Comparison of ENCODE assay signal across 8 cellular contexts in the genomic region with DNA sequence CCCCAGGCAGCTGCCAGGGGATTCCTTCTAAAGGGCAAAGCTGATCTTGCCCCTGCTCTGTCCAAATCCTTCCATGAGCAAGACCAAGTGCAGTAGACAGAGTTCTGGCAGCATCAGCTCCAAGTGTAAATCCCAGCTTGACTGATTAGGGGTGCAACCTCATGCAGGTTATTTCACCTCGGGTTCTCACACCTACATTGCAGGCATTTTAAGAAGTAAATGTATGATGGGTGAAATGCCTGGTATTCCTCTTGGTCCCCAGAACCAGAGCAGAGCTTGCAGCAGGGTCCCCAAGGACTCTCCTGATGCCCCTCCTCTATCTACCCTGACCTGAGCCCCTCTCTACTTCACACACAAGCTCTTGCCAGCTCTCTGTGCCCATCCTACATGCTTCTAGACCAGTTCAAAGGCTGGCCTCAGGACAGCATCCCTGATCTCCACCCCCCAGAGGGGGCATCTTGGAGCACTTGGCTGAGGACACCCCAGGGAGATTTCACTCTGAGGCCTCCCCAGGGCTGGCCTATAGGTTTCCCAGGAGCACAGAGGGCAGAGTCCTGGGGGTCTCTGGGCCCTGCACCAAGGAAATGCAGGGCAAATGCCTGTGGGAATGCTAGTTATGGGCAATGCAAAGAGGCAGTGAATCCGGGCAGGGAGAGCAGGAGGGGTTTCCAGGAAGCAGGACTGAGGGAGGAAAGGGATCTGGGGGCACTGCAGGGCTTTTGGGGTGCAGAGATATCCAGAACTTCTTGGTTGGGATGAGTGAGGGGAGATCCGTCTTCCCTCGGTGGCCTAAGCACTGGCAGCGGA. TPM values are rescaled to one million over a fixed set of nuclear protein-coding genes. Genes with fewer than 3 reads are reported as not detected.
DNase-seq lines count a peak whose midpoint lies in the region; ATAC-seq and TF ChIP-seq lines count a peak whose summit lies in the region.

No MANE protein-coding gene starts in this region.

- DNase-seq in CD14-positive monocyte (ENCODE audit: low spot score) (no peak), NT2/D1 (ENCODE audit: low read depth, low spot score) (no peak), osteoblast (ENCODE audit: insufficient read length, low spot score, missing footprints) (peak; percentile 84), HT-29 (ENCODE audit: low spot score) (no peak), NCI-H128 (lab: John Stamatoyannopoulos, UW; ENCODE audit: unreplicated experiment) (no peak), NCI-H1092 (lab: John Stamatoyannopoulos, UW) (no peak)
- no peak for DNase-seq in effector memory CD8-positive, alpha-beta T cell

- H3K27ac ChIP-seq in osteoblast (ENCODE audit: low read depth, low read length), result no peak overlapping the region

- peak overlapping the region; percentile 73 to 84 for H3K4me3 Mint-ChIP-seq in CD14-positive monocyte
- H3K4me3 Mint-ChIP-seq in effector memory CD8-positive, alpha-beta T cell, result peak overlapping the region; percentile 86

- no peak for ATAC-seq in effector memory CD8-positive, alpha-beta T cell (replicated peaks)
- no peak for ATAC-seq in GM19328 (IDR thresholded peaks at IDR 0.05; ENCODE audit: unreplicated experiment)

- no peak for TF ChIP-seq CTCF in CD14-positive monocyte (IDR thresholded peaks at IDR 0.05)
- no peak for TF ChIP-seq CTCF in osteoblast (IDR thresholded peaks at IDR 0.05; ENCODE audit: extremely low read depth, low read depth, low read length)

- H2AFZ ChIP-seq in osteoblast (ENCODE audit: low read length), result no peak overlapping the region

- H3K9me3 Mint-ChIP-seq in CD14-positive monocyte, result peaks cover 0 to 19% (median 4%) of the 10 kb centered on the region in 7 donors
- H3K9me3 Mint-ChIP-seq in effector memory CD8-positive, alpha-beta T cell, result no peaks in the 10 kb centered on the region

- H3K36me3 Mint-ChIP-seq in CD14-positive monocyte, result peaks cover 0 to 7% of the 10 kb centered on the region in 2 donors
- peaks cover 22% of the 10 kb centered on the region for H3K36me3 Mint-ChIP-seq in effector memory CD8-positive, alpha-beta T cell (ENCODE audit: insufficient read depth)

- H4K20me1 ChIP-seq in osteoblast (ENCODE audit: insufficient read depth, low read length), result no peaks in the 10 kb centered on the region

- H3K27ac Mint-ChIP-seq in CD14-positive monocyte, result peak overlapping the region in 4 of 7 donors; percentile 3 to 70 (median 36)
- H3K27ac Mint-ChIP-seq in effector memory CD8-positive, alpha-beta T cell, result peak overlapping the region; percentile 67 to 89

- no peaks in the 10 kb centered on the region for H3K79me2 ChIP-seq in osteoblast (ENCODE audit: insufficient read depth, low read length)

- H3K36me3 ChIP-seq in NT2/D1 (ENCODE audit: insufficient read depth, insufficient read length, low read length) (no peaks in the 10 kb centered on the region), osteoblast (ENCODE audit: insufficient read depth, low read length) (no peaks in the 10 kb centered on the region)

- H3K4me2 ChIP-seq in osteoblast (ENCODE audit: insufficient read depth, low read length), result peak overlapping the region; percentile 83

- H3K9me3 ChIP-seq in NT2/D1 (ENCODE audit: insufficient read depth, low read length), result no peaks in the 10 kb centered on the region
- no peaks in the 10 kb centered on the region for H3K9me3 ChIP-seq in osteoblast (ENCODE audit: low read depth, low read length)

- peaks cover 18% of the 10 kb centered on the region for H3K4me1 ChIP-seq in NT2/D1 (ENCODE audit: insufficient read depth, insufficient read length)
- H3K4me1 ChIP-seq in osteoblast (ENCODE audit: insufficient read depth, low read length), result peaks cover 6% of the 10 kb centered on the region

- H3K27me3 ChIP-seq in NT2/D1 (ENCODE audit: insufficient read depth, insufficient read length) (peaks cover 5% of the 10 kb centered on the region), osteoblast (ENCODE audit: insufficient read depth, low read length) (peaks cover 10% of the 10 kb centered on the region)

- H3K4me3 ChIP-seq in NT2/D1 (ENCODE audit: insufficient read length, low read depth) (peak overlapping the region; percentile 72), osteoblast (ENCODE audit: insufficient read depth, low read length) (peak overlapping the region; percentile 89)

- H3K4me1 Mint-ChIP-seq in CD14-positive monocyte, result peaks cover 22% of the 10 kb centered on the region
- peaks cover 7 to 11% of the 10 kb centered on the region in 2 donors for H3K4me1 Mint-ChIP-seq in effector memory CD8-positive, alpha-beta T cell (ENCODE audit: low read depth in 2 of 2)

- H3K9ac ChIP-seq in NT2/D1 (ENCODE audit: insufficient read length, low read depth), result peak overlapping the region; percentile 76

- intact Hi-C loops in CD14-positive monocyte (cut with micrococcal nuclease), result no loop called here

- peaks cover 72 to 88% (median 80%) of the 10 kb centered on the region in 3 donors for H3K27me3 Mint-ChIP-seq in CD14-positive monocyte (ENCODE audit: low read depth in 3 of 3)
- H3K27me3 Mint-ChIP-seq in effector memory CD8-positive, alpha-beta T cell, result peaks cover 20 to 61% of the 10 kb centered on the region in 2 donors

RNA-seq across cellular contexts. Expression of gene LZTS3, which starts 1.0 kb away (rescaled TPM):
- polyA plus RNA-seq in CD14-positive monocyte, result under 1 TPM in 1 of 2 donors, not detected in 1; 0.05 TPM
- total RNA-seq in osteoblast, result 2.4 and 3.6 TPM in 2 replicates
- 6.5 and 6.6 TPM in 2 replicates for total RNA-seq in HT-29 (2014; rRNA removed; shearing (Covaris generic))

RNA-seq across cellular contexts. Expression of gene FASTKD5, which starts 12.7 kb away (rescaled TPM):
- polyA plus RNA-seq in CD14-positive monocyte, result 10 to 100 TPM; 12.5 to 13.7 TPM
- 8.3 and 9.4 TPM in 2 replicates for total RNA-seq in osteoblast
- 11.3 and 11.9 TPM in 2 replicates for total RNA-seq in HT-29 (2014; rRNA removed; shearing (Covaris generic))

RNA-seq across cellular contexts. Expression of gene UBOX5, which starts 12.7 kb away (rescaled TPM):
- 1 to 10 TPM; 2.3 to 4.2 TPM for polyA plus RNA-seq in CD14-positive monocyte
- 4.1 and 4.3 TPM in 2 replicates for total RNA-seq in osteoblast
- total RNA-seq in HT-29 (2014; rRNA removed; shearing (Covaris generic)), result 5.0 and 5.4 TPM in 2 replicates

RNA-seq across cellular contexts. Expression of gene DDRGK1, which starts 32.2 kb away (rescaled TPM):
- polyA plus RNA-seq in CD14-positive monocyte, result 10 to 100 TPM; 39.9 to 42.7 TPM
- 25.9 and 26.8 TPM in 2 replicates for total RNA-seq in osteoblast
- 45.8 and 55.5 TPM in 2 replicates for total RNA-seq in HT-29 (2014; rRNA removed; shearing (Covaris generic))

RNA-seq across cellular contexts. Expression of gene ITPA, which starts 37.0 kb away (rescaled TPM):
- 10 to 100 TPM; 57.0 to 62.8 TPM for polyA plus RNA-seq in CD14-positive monocyte
- total RNA-seq in osteoblast, result 29.8 and 34.0 TPM in 2 replicates
- total RNA-seq in HT-29 (2014; rRNA removed; shearing (Covaris generic)), result 132 and 133 TPM in 2 replicates
